In the genomic region with DNA sequence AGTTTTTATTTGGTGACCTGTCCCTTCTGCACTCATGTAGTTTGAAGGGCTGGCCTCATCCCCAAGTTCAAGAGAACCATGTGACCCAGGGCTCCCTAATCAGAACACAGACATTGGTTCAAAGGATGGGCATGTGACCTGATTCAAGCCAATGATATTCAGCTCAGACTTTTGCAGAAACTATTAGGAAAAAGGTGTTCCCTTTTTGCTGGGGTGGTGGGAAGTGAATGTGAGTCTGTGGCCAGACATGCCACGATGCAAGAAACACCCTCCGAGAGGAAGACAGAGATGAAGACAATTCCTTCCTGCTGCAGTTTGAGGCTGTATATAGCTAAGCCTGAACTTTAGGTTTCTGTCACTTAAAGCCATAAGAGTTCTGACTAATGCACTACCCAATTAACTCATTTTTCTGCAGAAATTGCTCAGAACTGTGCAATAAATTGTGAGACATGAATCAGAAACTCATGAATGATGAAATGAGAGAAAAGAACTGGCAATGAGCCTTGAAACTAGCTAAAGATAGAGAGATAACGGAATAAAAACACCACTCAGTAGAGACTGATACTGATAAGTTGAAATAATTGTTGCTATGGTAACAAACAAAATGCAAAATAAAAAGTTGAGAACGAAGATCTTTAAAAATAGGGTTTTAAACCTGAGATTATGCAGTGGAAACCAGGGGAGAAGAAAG, we compare ENCODE assay signal across 13 cellular contexts. TPM values are rescaled to one million over a fixed set of nuclear protein-coding genes. Genes with fewer than 3 reads are reported as not detected.
DNase-seq lines count a peak whose midpoint lies in the region; ATAC-seq and TF ChIP-seq lines count a peak whose summit lies in the region.
"Had no signal": no experiment of that assay in that cellular context is flagged by ENCODE, and none has a peak within 500 bp of the region (broad histone marks: within the 10 kb centered on the region; RNA-seq: fewer than 3 reads in every experiment).

No MANE protein-coding gene starts in this region.

- no peak for ATAC-seq in WTC11
- ATAC-seq: Panc1 had no signal

- DNase-seq in A673 (ENCODE audit: low spot score) (peak; percentile 18), GM06990 (ENCODE audit: extremely low read depth, insufficient read length) (peak; percentile 59), WTC11 (ENCODE audit: low spot score) (no peak), fibroblast of the aortic adventitia (ENCODE audit: low read depth) (peak; percentile 92), endodermal cell (no peak), posterior vena cava (ENCODE audit: low spot score) (no peak), 8988T (no peak), HuH-7 (ENCODE audit: low spot score) (no peak)
- DNase-seq: DND-41, sigmoid colon had no signal

- H3K27me3 ChIP-seq in A673 (replicated peaks; ENCODE audit: insufficient read depth, low read depth, low read length, poor library complexity) (no peaks in the 10 kb centered on the region), GM06990 (replicated peaks; ENCODE audit: control insufficient read depth, insufficient read depth, low read length) (no peaks in the 10 kb centered on the region), endodermal cell (ENCODE audit: control insufficient read depth, insufficient read depth, low read length, poor library complexity, severe bottlenecking) (no peaks in the 10 kb centered on the region)
- H3K27me3 ChIP-seq: adrenal gland, sigmoid colon had no signal

- H3K36me3 Mint-ChIP-seq in WTC11 = no peaks in the 10 kb centered on the region
- no peaks in the 10 kb centered on the region for H3K36me3 Mint-ChIP-seq in endodermal cell (ENCODE audit: low read depth)
- H3K36me3 Mint-ChIP-seq: IgD-negative memory B cell had no signal

- 96 to 100% methylated on average over 2 to 4 of the region's 4 CpGs for WGBS in endodermal cell (ENCODE audit: insufficient coverage in 1 of 2, insufficient read length in 1 of 2), 2 experiments

- H3K4me1 ChIP-seq in A673 (ENCODE audit: insufficient read depth, low read length, poor library complexity, severe bottlenecking) (peaks cover 5% of the 10 kb centered on the region), endodermal cell (ENCODE audit: control insufficient read depth, insufficient read depth, low read length) (no peaks in the 10 kb centered on the region)
- H3K4me1 ChIP-seq: sigmoid colon had no signal

- no peak overlapping the region for H3K4me3 Mint-ChIP-seq in WTC11
- H3K4me3 Mint-ChIP-seq in endodermal cell = no peak overlapping the region
- H3K4me3 Mint-ChIP-seq: IgD-negative memory B cell had no signal

- H3K9me3 ChIP-seq in A673 (ENCODE audit: low read depth, low read length, poor library complexity, severe bottlenecking) (no peaks in the 10 kb centered on the region), endodermal cell (ENCODE audit: control insufficient read depth, low read length) (no peaks in the 10 kb centered on the region)
- H3K9me3 ChIP-seq: adrenal gland, sigmoid colon had no signal

- H3K4me3 ChIP-seq in A673 (ENCODE audit: low read depth, low read length, poor library complexity, severe bottlenecking) (no peak overlapping the region), GM06990 (replicated peaks; ENCODE audit: low read depth, low read length) (no peak overlapping the region), fibroblast of the aortic adventitia (ENCODE audit: low read depth, low read length) (no peak overlapping the region), endodermal cell (ENCODE audit: low read length) (no peak overlapping the region)
- H3K4me3 ChIP-seq: adrenal gland, sigmoid colon had no signal

- intact Hi-C loops in A673 (cut with micrococcal nuclease; ENCODE audit: unreplicated experiment) = no loop called here
- intact Hi-C loops in posterior vena cava (cut with DNase I) = no loop called here

- no peaks in the 10 kb centered on the region for H3K36me3 ChIP-seq in A673 (ENCODE audit: insufficient read depth, low read length, poor library complexity, severe bottlenecking)
- H3K36me3 ChIP-seq in GM06990 (ENCODE audit: control insufficient read depth, insufficient read depth, low read length) = no peaks in the 10 kb centered on the region
- H3K36me3 ChIP-seq in endodermal cell (ENCODE audit: control insufficient read depth, insufficient read depth, low read length) = no peaks in the 10 kb centered on the region
- H3K36me3 ChIP-seq: adrenal gland, sigmoid colon had no signal

- TF ChIP-seq CTCF in A673 (conservative IDR thresholded peaks at IDR 0.05; ENCODE audit: low read depth, low read length) (no peak), GM06990 (IDR thresholded peaks at IDR 0.05; ENCODE audit: insufficient read depth, low read length, poor library complexity, severe bottlenecking) (no peak), WTC11 (IDR thresholded peaks at IDR 0.05) (no peak), fibroblast of the aortic adventitia (IDR thresholded peaks at IDR 0.05; ENCODE audit: insufficient read depth, low read length) (no peak), endodermal cell (conservative IDR thresholded peaks at IDR 0.05) (no peak)

- H3K4me1 Mint-ChIP-seq in WTC11 (no peaks in the 10 kb centered on the region), endodermal cell (no peaks in the 10 kb centered on the region)

- H3K9me3 Mint-ChIP-seq in WTC11 (no peaks in the 10 kb centered on the region), endodermal cell (no peaks in the 10 kb centered on the region)
- H3K9me3 Mint-ChIP-seq: IgD-negative memory B cell had no signal

- CTCF ChIA-PET in A673 (lab: Charles Lee) (no interaction called here), WTC11 (lab: Charles Lee) (interaction anchor here (1.0 to 1.7 kb wide), 2 partner anchors 9 to 62 kb away, joined by 4 read pairs; a partner anchor contains a TSS)

- H3K27ac Mint-ChIP-seq in WTC11 = no peak overlapping the region
- no peak overlapping the region for H3K27ac Mint-ChIP-seq in endodermal cell

- H3K27me3 Mint-ChIP-seq in WTC11 (ENCODE audit: low read depth) = no peaks in the 10 kb centered on the region; the same call in 1 of the 2 replicates
- peaks cover 15% of the 10 kb centered on the region for H3K27me3 Mint-ChIP-seq in endodermal cell (ENCODE audit: insufficient read depth)

- POLR2A ChIA-PET in A673 (lab: Charles Lee; ENCODE audit: low non-redundant PET) = no interaction called here
- POLR2A ChIA-PET in WTC11 (lab: Charles Lee) = no interaction called here

- H3K27ac ChIP-seq in A673 (ENCODE audit: low read depth, low read length, poor library complexity, severe bottlenecking) (no peak overlapping the region), endodermal cell (ENCODE audit: low read depth, low read length) (no peak overlapping the region)
- H3K27ac ChIP-seq: sigmoid colon had no signal

- no peak overlapping the region for H3K9ac ChIP-seq in endodermal cell (ENCODE audit: extremely low read depth, low read length, poor library complexity, severe bottlenecking)

- BruUV-seq in A673 (replicated peaks; lab: Mats Ljungman, UMichigan) = no TSS peak

TF ChIP-seq in WTC11, 78 proteins besides CTCF, POLR2A, EP300 and RAD21:
- TF ChIP-seq ZBTB21 (CRISPR knock-in tag; IDR thresholded peaks at IDR 0.05; ENCODE audit: borderline replicate concordance) (no peak), MXD4 (CRISPR knock-in tag; IDR thresholded peaks at IDR 0.05; ENCODE audit: borderline replicate concordance) (no peak)
- TF ChIP-seq, protein P1, sequence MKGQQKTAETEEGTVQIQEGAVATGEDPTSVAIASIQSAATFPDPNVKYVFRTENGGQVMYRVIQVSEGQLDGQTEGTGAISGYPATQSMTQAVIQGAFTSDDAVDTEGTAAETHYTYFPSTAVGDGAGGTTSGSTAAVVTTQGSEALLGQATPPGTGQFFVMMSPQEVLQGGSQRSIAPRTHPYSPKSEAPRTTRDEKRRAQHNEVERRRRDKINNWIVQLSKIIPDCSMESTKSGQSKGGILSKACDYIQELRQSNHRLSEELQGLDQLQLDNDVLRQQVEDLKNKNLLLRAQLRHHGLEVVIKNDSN (CRISPR knock-in tag; IDR thresholded peaks at IDR 0.05) = peak; percentile 41; the same call in 1 of the 2 replicates

RNA-seq across cellular contexts. Expression of a gene that starts 9.2 kb away (rescaled TPM):
- total RNA-seq in A673 (2021) (136 and 139 TPM in 2 replicates), WTC11 (2021) (87.4 to 95.9 TPM (median 91.9 TPM) in 3 replicates), fibroblast of the aortic adventitia (ENCODE audit: low replicate concordance) (23.1 and 74.2 TPM in 2 replicates), endodermal cell (10 to 100 TPM; 76.8 to 78.6 TPM), posterior vena cava (100 to 1,000 TPM; 138 to 141 TPM)
- 91.0 TPM for polyA plus RNA-seq in endodermal cell (2013, experiment 1 of 2)
- polyA plus RNA-seq in endodermal cell (2013, experiment 2 of 2) = 84.0 TPM

Comparison
In these comparisons a context has a peak if more than half of its experiments do, and no peak if none do; other contexts are left out.
1. DNase-seq: peak in A673 (single experiment), GM06990 (single experiment) and fibroblast of the aortic adventitia (single experiment); none in WTC11 (single experiment), endodermal cell (single experiment), posterior vena cava (single experiment), 8988T (single experiment) and HuH-7 (single experiment).